8 cellular contexts compared by ENCODE assay signal in genomic region chr4:169311643-169312365, GRCh38. TPM values are rescaled to one million over a fixed set of nuclear protein-coding genes. Genes with fewer than 3 reads are reported as not detected.
A peak's percentile ranks its signal among the peaks of the same experiment; 100 is the strongest.
DNase-seq lines count a peak whose midpoint lies in the region; ATAC-seq, FAIRE-seq and TF ChIP-seq lines count a peak whose summit lies in the region.

No MANE protein-coding gene starts in this region.

- H3K27me3 ChIP-seq in K562 (ENCODE audit: control insufficient read depth in 2 of 2, insufficient read depth in 2 of 2, low read length in 2 of 2): no peaks in the 10 kb centered on the region; a peak in 2 of 5 replicates
- H3K27me3 ChIP-seq in uterus: no peaks in the 10 kb centered on the region
- no peaks in the 10 kb centered on the region for H3K27me3 ChIP-seq in suprapubic skin

- TF ChIP-seq CTCF in HFF-Myc (IDR thresholded peaks at IDR 0.05; ENCODE audit: low read depth, low read length, missing control alignments): peak; percentile 55
- TF ChIP-seq CTCF in K562 (IDR thresholded peaks at IDR 0.05 in 2 of 3, conservative IDR thresholded peaks at IDR 0.05 in 1 of 3; ENCODE audit: insufficient read depth in 2 of 3, low read depth in 1 of 3, low read length in 3 of 3): peak; percentile 56 to 64 (median 63)
- peak in 3 of 4 experiments; percentile 12 to 41 (median 38) for TF ChIP-seq CTCF in uterus (IDR thresholded peaks at IDR 0.05)
- peak in 1 of 2 donors; percentile 38 for TF ChIP-seq CTCF in suprapubic skin (IDR thresholded peaks at IDR 0.05)

- peak; percentile 99 for ATAC-seq in K562

- no peak overlapping the region for H3K4me3 ChIP-seq in HFF-Myc (replicated peaks; ENCODE audit: low read depth, low read length)
- no peak overlapping the region for H3K4me3 ChIP-seq in K562
- H3K4me3 ChIP-seq in uterus: no peak overlapping the region
- H3K4me3 ChIP-seq in suprapubic skin: no peak overlapping the region

- H2AFZ ChIP-seq in K562 (ENCODE audit: low read depth, low read length): 0 out of 2 replicates have a peak overlapping the region, but pooled peaks have one; percentile 38

- H3K9me1 ChIP-seq in K562 (ENCODE audit: control insufficient read depth, insufficient read depth, low read length): no peaks in the 10 kb centered on the region

- BruUV-seq in K562 (replicated peaks; lab: Mats Ljungman, UMichigan): no TSS peak

- TF ChIP-seq POLR2A in K562 (conservative IDR thresholded peaks at IDR 0.05) (no peak), uterus (IDR thresholded peaks at IDR 0.05) (no peak), suprapubic skin (IDR thresholded peaks at IDR 0.05) (no peak)

- H3K79me2 ChIP-seq in K562 (ENCODE audit: control insufficient read depth, insufficient read depth, low read length): no peaks in the 10 kb centered on the region

- DNase-seq in SIG-M5 treated with dmso at 0.1 percent for 504 hours (lab: John Stamatoyannopoulos, UW; ENCODE audit: unreplicated experiment): peak; percentile 67
- no peak for DNase-seq in SIG-M5 (lab: John Stamatoyannopoulos, UW)
- DNase-seq in HFF-Myc (ENCODE audit: extremely low read depth, low read depth): peak; percentile 19
- peak; percentile 30 for DNase-seq in NCI-H1694 (lab: John Stamatoyannopoulos, UW)
- peak; percentile 32 to 57 (median 40) for DNase-seq in K562 (ENCODE audit: extremely low read depth in 1 of 4, low spot score in 3 of 4)
- peak; percentile 66 for DNase-seq in iris pigment epithelial cell (ENCODE audit: low read depth)
- no peak for DNase-seq in uterus
- DNase-seq in suprapubic skin (ENCODE audit: low spot score in 2 of 2): no peak

- peak; percentile 84 for FAIRE-seq in K562 (lab: Jason Lieb, UNC)

- WGBS in K562 (ENCODE audit: insufficient coverage, low coverage, missing lambda C conversion rate): under 1% methylated on average over 12 of the region's 12 CpGs
- WGBS in suprapubic skin: 71% methylated on average over 12 of the region's 12 CpGs

- H3K27ac ChIP-seq in K562 (ENCODE audit: extremely low read depth, low read depth, low read length): no peak overlapping the region
- no peak overlapping the region for H3K27ac ChIP-seq in uterus
- H3K27ac ChIP-seq in suprapubic skin: no peak overlapping the region

- H3K4me1 ChIP-seq in K562 (replicated peaks in 1 of 2; ENCODE audit: control insufficient read depth in 2 of 2, insufficient read depth in 2 of 2, low read length in 2 of 2) (no peaks in the 10 kb centered on the region), uterus (no peaks in the 10 kb centered on the region), suprapubic skin (peaks cover 14% of the 10 kb centered on the region)

- POLR2A ChIA-PET in K562 (lab: Yijun Ruan, JAX): no interaction called here

- H3K9me3 ChIP-seq in K562 (replicated peaks; ENCODE audit: control insufficient read depth, insufficient read depth, low read depth, low read length) (no peaks in the 10 kb centered on the region), uterus (no peaks in the 10 kb centered on the region), suprapubic skin (no peaks in the 10 kb centered on the region)

- CTCF ChIA-PET in K562 (lab: Yijun Ruan, JAX; ENCODE audit: low intra/inter-chr PET ratio): no interaction called here

- in situ Hi-C loops in K562 (cut with MboI): no loop called here

- H3K9ac ChIP-seq in K562 (ENCODE audit: insufficient read depth in 1 of 2, low read depth in 2 of 2, low read length in 2 of 2): no peak overlapping the region

- TF ChIP-seq RAD21 in K562 (CRISPR knock-in tag; conservative IDR thresholded peaks at IDR 0.05 in 1 of 2, IDR thresholded peaks at IDR 0.05 in 1 of 2): peak in 1 of 2 experiments; percentile 29; a peak in 2 of 4 replicates

- H4K20me1 ChIP-seq in K562 (replicated peaks; ENCODE audit: control insufficient read depth, insufficient read depth, low read length): no peaks in the 10 kb centered on the region

- H3K36me3 ChIP-seq in K562 (ENCODE audit: control insufficient read depth, insufficient read depth, low read length) (no peaks in the 10 kb centered on the region), uterus (no peaks in the 10 kb centered on the region), suprapubic skin (no peaks in the 10 kb centered on the region)

- TF ChIP-seq EP300 in K562 (IDR thresholded peaks at IDR 0.05; ENCODE audit: low read length) (no peak), suprapubic skin (IDR thresholded peaks at IDR 0.05) (no peak)

- intact Hi-C loops in K562 (cut with micrococcal nuclease): loop anchor here (10.0 kb wide), 2 partner anchors 287 to 387 kb away; no protein-coding TSS in a partner anchor
- intact Hi-C loops in uterus (cut with DNase I; ENCODE audit: low total_unique reads): no loop called here

- no peak overlapping the region for H3K4me2 ChIP-seq in K562 (ENCODE audit: insufficient read depth, low read length)

TF ChIP-seq in K562, 482 proteins besides CTCF, POLR2A, EP300 and RAD21 (continues in another document):
- TF ChIP-seq, protein P1, sequence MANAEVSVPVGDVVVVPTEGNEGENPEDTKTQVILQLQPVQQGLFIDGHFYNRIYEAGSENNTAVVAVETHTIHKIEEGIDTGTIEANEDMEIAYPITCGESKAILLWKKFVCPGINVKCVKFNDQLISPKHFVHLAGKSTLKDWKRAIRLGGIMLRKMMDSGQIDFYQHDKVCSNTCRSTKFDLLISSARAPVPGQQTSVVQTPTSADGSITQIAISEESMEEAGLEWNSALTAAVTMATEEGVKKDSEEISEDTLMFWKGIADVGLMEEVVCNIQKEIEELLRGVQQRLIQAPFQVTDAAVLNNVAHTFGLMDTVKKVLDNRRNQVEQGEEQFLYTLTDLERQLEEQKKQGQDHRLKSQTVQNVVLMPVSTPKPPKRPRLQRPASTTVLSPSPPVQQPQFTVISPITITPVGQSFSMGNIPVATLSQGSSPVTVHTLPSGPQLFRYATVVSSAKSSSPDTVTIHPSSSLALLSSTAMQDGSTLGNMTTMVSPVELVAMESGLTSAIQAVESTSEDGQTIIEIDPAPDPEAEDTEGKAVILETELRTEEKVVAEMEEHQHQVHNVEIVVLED (CRISPR knock-in tag; IDR thresholded peaks at IDR 0.05): no peak
- TF ChIP-seq STAT6 (CRISPR knock-in tag; IDR thresholded peaks at IDR 0.05): no peak
- no peak for TF ChIP-seq TSC22D4 (tag; IDR thresholded peaks at IDR 0.05)
- TF ChIP-seq, protein P2, sequence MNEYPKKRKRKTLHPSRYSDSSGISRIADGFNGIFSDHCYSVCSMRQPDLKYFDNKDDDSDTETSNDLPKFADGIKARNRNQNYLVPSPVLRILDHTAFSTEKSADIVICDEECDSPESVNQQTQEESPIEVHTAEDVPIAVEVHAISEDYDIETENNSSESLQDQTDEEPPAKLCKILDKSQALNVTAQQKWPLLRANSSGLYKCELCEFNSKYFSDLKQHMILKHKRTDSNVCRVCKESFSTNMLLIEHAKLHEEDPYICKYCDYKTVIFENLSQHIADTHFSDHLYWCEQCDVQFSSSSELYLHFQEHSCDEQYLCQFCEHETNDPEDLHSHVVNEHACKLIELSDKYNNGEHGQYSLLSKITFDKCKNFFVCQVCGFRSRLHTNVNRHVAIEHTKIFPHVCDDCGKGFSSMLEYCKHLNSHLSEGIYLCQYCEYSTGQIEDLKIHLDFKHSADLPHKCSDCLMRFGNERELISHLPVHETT (CRISPR knock-in tag; conservative IDR thresholded peaks at IDR 0.05 in 1 of 2, IDR thresholded peaks at IDR 0.05 in 1 of 2): no peak
- TF ChIP-seq POLR2G (IDR thresholded peaks at IDR 0.05; ENCODE audit: low read depth, low read length): no peak
- TF ChIP-seq JUN (IDR thresholded peaks at IDR 0.05; ENCODE audit: borderline replicate concordance, low read depth, low read length): no peak
- TF ChIP-seq JUN (CRISPR knock-in tag; IDR thresholded peaks at IDR 0.05; ENCODE audit: borderline replicate concordance): no peak
- no peak for TF ChIP-seq KAT2B (IDR thresholded peaks at IDR 0.05; ENCODE audit: low read depth, low read length)
- no peak for TF ChIP-seq MYBL2 (IDR thresholded peaks at IDR 0.05; ENCODE audit: low read depth)
- no peak for TF ChIP-seq MYBL2 (CRISPR knock-in tag; IDR thresholded peaks at IDR 0.05; ENCODE audit: borderline replicate concordance)

RNA-seq across cellular contexts. Expression of gene SH3RF1, which starts 41.0 kb away (rescaled TPM):
- not detected in 2 replicates for total RNA-seq in K562 (2011; cell fraction: chromatin; rRNA removed; ENCODE audit: low replicate concordance)
- total RNA-seq in K562 (2011; cell fraction: nucleolus; rRNA removed): not detected in 2 replicates
- 0.08 and 1.2 TPM in 2 replicates for total RNA-seq in K562 (2011; cell fraction: nucleoplasm; rRNA removed)
- total RNA-seq in K562 (2014; rRNA removed) (not detected in 2 replicates), K562 (2014; rRNA removed; fragmentation: Illumina TruSeq; extraction: Trizol) (not detected in 2 replicates), K562 (2015; rRNA removed; fragmentation: Illumina TruSeq; extraction: Trizol) (not detected in 2 replicates), K562 (2021) (0.16 TPM in 2 replicates), uterus (10 to 100 TPM in 3 of 4 donors, 1 to 10 TPM in 1; 5.9 to 41.2 (median 15.0) TPM), suprapubic skin (10 to 100 TPM; 10.8 to 18.1 (median 15.0) TPM)
- polyA plus RNA-seq in K562 (2011; rRNA removed) (0.04 TPM in 2 replicates), K562 (2014; fragmentation: Illumina TruSeq; extraction: Trizol) (0.03 TPM in 1 of 2 replicates, not detected in the other), K562 (2014; fragmentation: Nextera tagmentation; extraction: Ambion mirVana) (not detected), K562 (2014; rRNA removed) (0.11 TPM in 1 of 2 replicates, not detected in the other)
- 0.04 TPM in 2 replicates for polyA plus RNA-seq in K562 (2011; cell fraction: cytosol; rRNA removed)
- 0.04 and 0.20 TPM in 2 replicates for polyA plus RNA-seq in K562 (2011; cell fraction: nucleus; rRNA removed)
- polyA plus RNA-seq in K562 (2012): 0.03 and 0.10 TPM in 2 replicates
- 0.07 and 0.09 TPM in 2 replicates for polyA minus RNA-seq in K562 (2011; rRNA and poly(A)+ RNA removed)
- polyA minus RNA-seq in K562 (2011; cell fraction: cytosol; rRNA and poly(A)+ RNA removed): not detected in 2 replicates
- under 0.01 and 0.13 TPM in 2 replicates for polyA minus RNA-seq in K562 (2011; cell fraction: nucleus; rRNA and poly(A)+ RNA removed)

Comparison
In these comparisons a context has a peak if more than half of its experiments do, and no peak if none do; other contexts are left out.
1. DNase-seq: peak in SIG-M5 treated with dmso at 0.1 percent for 504 hours (single experiment), HFF-Myc (single experiment), NCI-H1694 (single experiment), K562 (4 of 4) and iris pigment epithelial cell (single experiment); none in SIG-M5 (single experiment), uterus (0 of 2) and suprapubic skin (0 of 2).